In genomic region chrX:71118985-71119535, GRCh38 we compare ENCODE assay signal across 8 cellular contexts. TPM values are rescaled to one million over a fixed set of nuclear protein-coding genes. Genes with fewer than 3 reads are reported as not detected.
DNase-seq lines count a peak whose midpoint lies in the region; ATAC-seq and TF ChIP-seq lines count a peak whose summit lies in the region.

No MANE protein-coding gene starts in this region.

- H3K27me3 Mint-ChIP-seq in mesothelial cell of epicardium (ENCODE audit: low read depth): no peaks in the 10 kb centered on the region

- no peak for ATAC-seq in HG03025 (IDR thresholded peaks at IDR 0.05; ENCODE audit: low FRiP score, unreplicated experiment)
- no peak for ATAC-seq in HG02970 (IDR thresholded peaks at IDR 0.05; ENCODE audit: low FRiP score, unreplicated experiment)

- DNase-seq in COLO668 (lab: John Stamatoyannopoulos, UW; ENCODE audit: unreplicated experiment): peak; percentile 15
- no peak for DNase-seq in Jurkat, Clone E6-1 (ENCODE audit: low read depth, low spot score)
- DNase-seq in choroid plexus epithelial cell (ENCODE audit: low read depth): no peak
- DNase-seq in mesothelial cell of epicardium (ENCODE audit: low spot score in 2 of 2, unreplicated experiment in 2 of 2): no peak
- no peak for DNase-seq in EL
- DNase-seq in central memory CD4-positive, alpha-beta T cell: no peak

- peaks cover 4% of the 10 kb centered on the region for H3K9me3 Mint-ChIP-seq in mesothelial cell of epicardium

- no peak for TF ChIP-seq CTCF in choroid plexus epithelial cell (conservative IDR thresholded peaks at IDR 0.05; ENCODE audit: low read depth, low read length)
- TF ChIP-seq CTCF in mesothelial cell of epicardium (IDR thresholded peaks at IDR 0.05; ENCODE audit: unreplicated experiment): no peak

- H3K27ac Mint-ChIP-seq in mesothelial cell of epicardium: peak overlapping the region; percentile 90

- H3K4me3 Mint-ChIP-seq in mesothelial cell of epicardium: peak overlapping the region; percentile 80

- H3K36me3 Mint-ChIP-seq in mesothelial cell of epicardium: peaks cover 2% of the 10 kb centered on the region

- peaks cover 5% of the 10 kb centered on the region for H3K4me1 Mint-ChIP-seq in mesothelial cell of epicardium

- peak overlapping the region; percentile 67 for H3K4me3 ChIP-seq in Jurkat, Clone E6-1 (ENCODE audit: low read length)
- peak overlapping the region; percentile 72 for H3K4me3 ChIP-seq in choroid plexus epithelial cell (ENCODE audit: low read depth, low read length)

RNA-seq across cellular contexts. Expression of gene MED12, which starts 0.7 kb away (rescaled TPM):
- 24.3 TPM for polyA plus RNA-seq in Jurkat, Clone E6-1 (2012; ENCODE audit: insufficient read depth, insufficient read length)
- 80.8 to 91.6 TPM (median 86.7 TPM) in 3 replicates for total RNA-seq in mesothelial cell of epicardium

RNA-seq across cellular contexts. Expression of gene IL2RG, which starts 7.7 kb away (rescaled TPM):
- 474 TPM for polyA plus RNA-seq in Jurkat, Clone E6-1 (2012; ENCODE audit: insufficient read depth, insufficient read length)
- 0.25 TPM in 1 of 3 replicates, not detected in the others for total RNA-seq in mesothelial cell of epicardium

RNA-seq across cellular contexts. Expression of gene CXorf65, which starts 12.5 kb away (rescaled TPM):
- 14.7 TPM for polyA plus RNA-seq in Jurkat, Clone E6-1 (2012; ENCODE audit: insufficient read depth, insufficient read length)
- not detected in 3 replicates for total RNA-seq in mesothelial cell of epicardium

RNA-seq across cellular contexts. Expression of gene FOXO4, which starts 23.4 kb away (rescaled TPM):
- polyA plus RNA-seq in Jurkat, Clone E6-1 (2012; ENCODE audit: insufficient read depth, insufficient read length): 6.3 TPM
- 25.3 to 30.9 TPM (median 25.4 TPM) in 3 replicates for total RNA-seq in mesothelial cell of epicardium

RNA-seq across cellular contexts. Expression of gene NLGN3, which starts 25.6 kb away (rescaled TPM):
- 2.2 TPM for polyA plus RNA-seq in Jurkat, Clone E6-1 (2012; ENCODE audit: insufficient read depth, insufficient read length)
- total RNA-seq in mesothelial cell of epicardium: 3.3 to 3.5 TPM (median 3.3 TPM) in 3 replicates
